In the genomic region with DNA sequence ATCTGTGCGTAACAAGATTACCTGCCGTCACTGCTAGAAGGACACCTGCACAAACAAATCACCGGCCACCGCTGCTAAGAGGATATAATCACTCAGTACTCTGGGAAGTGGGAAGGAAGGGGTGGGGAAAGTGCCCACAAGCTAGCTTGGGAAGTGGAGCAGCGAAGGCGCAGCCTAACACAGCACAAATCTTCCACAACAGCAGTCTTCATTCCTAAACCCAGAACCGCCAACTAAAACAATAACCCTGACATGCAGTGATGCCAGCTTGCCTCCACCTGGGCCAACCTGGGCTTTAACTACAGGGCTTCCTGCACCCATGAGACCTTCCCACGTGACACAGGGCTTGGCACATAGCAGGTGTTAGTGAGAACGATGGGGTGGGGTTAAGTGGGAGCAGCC, we compare ENCODE assay signal across 1 cellular context.
TF ChIP-seq lines count a peak whose summit lies in the region.

No MANE protein-coding gene starts in this region.

TF ChIP-seq in neural cell, 6 proteins besides CTCF, POLR2A, EP300 and RAD21 (continued from another document):
- TF ChIP-seq, protein P1, sequence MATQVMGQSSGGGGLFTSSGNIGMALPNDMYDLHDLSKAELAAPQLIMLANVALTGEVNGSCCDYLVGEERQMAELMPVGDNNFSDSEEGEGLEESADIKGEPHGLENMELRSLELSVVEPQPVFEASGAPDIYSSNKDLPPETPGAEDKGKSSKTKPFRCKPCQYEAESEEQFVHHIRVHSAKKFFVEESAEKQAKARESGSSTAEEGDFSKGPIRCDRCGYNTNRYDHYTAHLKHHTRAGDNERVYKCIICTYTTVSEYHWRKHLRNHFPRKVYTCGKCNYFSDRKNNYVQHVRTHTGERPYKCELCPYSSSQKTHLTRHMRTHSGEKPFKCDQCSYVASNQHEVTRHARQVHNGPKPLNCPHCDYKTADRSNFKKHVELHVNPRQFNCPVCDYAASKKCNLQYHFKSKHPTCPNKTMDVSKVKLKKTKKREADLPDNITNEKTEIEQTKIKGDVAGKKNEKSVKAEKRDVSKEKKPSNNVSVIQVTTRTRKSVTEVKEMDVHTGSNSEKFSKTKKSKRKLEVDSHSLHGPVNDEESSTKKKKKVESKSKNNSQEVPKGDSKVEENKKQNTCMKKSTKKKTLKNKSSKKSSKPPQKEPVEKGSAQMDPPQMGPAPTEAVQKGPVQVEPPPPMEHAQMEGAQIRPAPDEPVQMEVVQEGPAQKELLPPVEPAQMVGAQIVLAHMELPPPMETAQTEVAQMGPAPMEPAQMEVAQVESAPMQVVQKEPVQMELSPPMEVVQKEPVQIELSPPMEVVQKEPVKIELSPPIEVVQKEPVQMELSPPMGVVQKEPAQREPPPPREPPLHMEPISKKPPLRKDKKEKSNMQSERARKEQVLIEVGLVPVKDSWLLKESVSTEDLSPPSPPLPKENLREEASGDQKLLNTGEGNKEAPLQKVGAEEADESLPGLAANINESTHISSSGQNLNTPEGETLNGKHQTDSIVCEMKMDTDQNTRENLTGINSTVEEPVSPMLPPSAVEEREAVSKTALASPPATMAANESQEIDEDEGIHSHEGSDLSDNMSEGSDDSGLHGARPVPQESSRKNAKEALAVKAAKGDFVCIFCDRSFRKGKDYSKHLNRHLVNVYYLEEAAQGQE (IDR thresholded peaks at IDR 0.05; ENCODE audit: borderline replicate concordance) = no peak
